In the genomic region with DNA sequence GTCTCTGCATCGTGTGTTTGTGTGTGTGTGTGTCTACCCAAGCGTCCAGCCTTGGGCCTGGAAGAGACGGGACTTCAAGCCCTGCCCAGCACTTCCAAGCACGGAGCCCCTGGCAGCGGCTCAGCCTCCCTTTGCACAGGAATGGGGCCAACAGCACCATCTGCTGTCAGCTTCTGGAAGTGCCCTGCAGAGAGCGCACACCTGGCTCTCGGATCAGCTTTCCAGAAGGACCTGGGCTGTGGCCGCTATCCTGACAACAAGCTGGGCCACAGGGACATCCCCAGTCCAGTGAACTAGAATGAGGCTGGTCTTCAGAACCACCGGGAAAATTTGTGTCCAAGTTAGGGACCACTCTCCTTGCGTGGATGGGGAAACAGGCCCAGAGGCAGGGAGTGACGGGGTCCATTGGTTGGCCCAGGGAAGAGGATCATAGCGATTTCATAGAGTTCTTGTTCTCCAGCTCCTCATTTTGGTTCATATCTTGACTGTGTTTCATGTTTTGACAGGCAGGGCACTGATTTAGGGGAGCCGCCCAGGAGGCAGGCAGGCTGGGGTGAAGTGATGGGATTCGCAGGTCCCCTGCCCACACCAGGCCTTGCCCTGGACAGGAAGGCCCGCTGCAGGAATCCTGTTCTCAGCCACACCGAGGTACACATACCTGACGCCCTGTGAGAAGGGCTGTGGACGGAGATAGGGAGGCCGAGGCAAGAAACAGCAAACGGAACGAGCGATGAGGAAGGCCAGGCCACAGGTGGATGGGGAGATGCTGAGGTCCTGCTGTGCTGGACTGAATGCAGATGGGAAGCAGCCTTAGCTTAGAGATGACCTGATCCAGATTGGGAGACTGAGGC, we compare ENCODE assay signal across 8 cellular contexts. TPM values are rescaled to one million over a fixed set of nuclear protein-coding genes. Genes with fewer than 3 reads are reported as not detected.
A peak's percentile ranks its signal among the peaks of the same experiment; 100 is the strongest.
DNase-seq lines count a peak whose midpoint lies in the region; ATAC-seq and TF ChIP-seq lines count a peak whose summit lies in the region.

No MANE protein-coding gene starts in this region.

- H3F3A ChIP-seq in OCI-LY1 (ENCODE audit: insufficient read depth, low read length) = no peaks in the 10 kb centered on the region

- no peaks in the 10 kb centered on the region for H3K79me2 ChIP-seq in OCI-LY1 (ENCODE audit: insufficient read depth, low read length)

- no peaks in the 10 kb centered on the region for H3K9me2 ChIP-seq in OCI-LY1 (ENCODE audit: low read depth, low read length)

- no peaks in the 10 kb centered on the region for H3K4me1 Mint-ChIP-seq in CD4-positive, alpha-beta T cell (ENCODE audit: low read depth)
- H3K4me1 Mint-ChIP-seq in natural killer cell treated with Interleukin-12 subunit alpha and Interleukin-12 subunit beta and Interleukin-15 and Interleukin-18, amount 100 ng/mL, for 72 hours (ENCODE audit: low read depth in 2 of 2) = peaks cover 27 to 36% of the 10 kb centered on the region in 2 donors

- DNase-seq in CD4-positive, alpha-beta T cell = peak; percentile 23 to 69 (median 50)
- peak; percentile 76 for DNase-seq in HPDE6-E6E7 (ENCODE audit: extremely low spot score)
- peak; percentile 71 for DNase-seq in activated T-cell treated with anti-CD3 and anti-CD28 coated beads, Interleukin-2, amount 50 U/mL, for 1 hour
- peak; percentile 50 for DNase-seq in fibroblast of gingiva (ENCODE audit: low read depth)
- DNase-seq in natural killer cell treated with Interleukin-12 subunit alpha and Interleukin-12 subunit beta and Interleukin-15 and Interleukin-18, amount 100 ng/mL, for 72 hours (ENCODE audit: low spot score) = peak; percentile 69
- peak; percentile 15 for DNase-seq in stimulated activated naive CD4-positive, alpha-beta T cell treated with Interleukin-2 at 50 U/mL for 16 hours (lab: John Stamatoyannopoulos, UW)

- no peak overlapping the region for H3K4me2 ChIP-seq in OCI-LY1 (ENCODE audit: low read length)

- TF ChIP-seq CTCF in CD4-positive, alpha-beta T cell (IDR thresholded peaks at IDR 0.05) = peak; percentile 66
- TF ChIP-seq CTCF in OCI-LY1 (IDR thresholded peaks at IDR 0.05; ENCODE audit: low read length) = peak; percentile 81

- intact Hi-C loops in CD4-positive, alpha-beta T cell (cut with DNase I, micrococcal nuclease) = loop anchor here (1.0 to 5.0 kb wide), 2 partner anchors 139 to 224 kb away; no protein-coding TSS in a partner anchor

- H3K4me3 ChIP-seq in OCI-LY1 (ENCODE audit: low read depth, low read length, poor library complexity, severe bottlenecking) = no peak overlapping the region

- no peak overlapping the region for H3K4me3 Mint-ChIP-seq in CD4-positive, alpha-beta T cell
- H3K4me3 Mint-ChIP-seq in natural killer cell treated with Interleukin-12 subunit alpha and Interleukin-12 subunit beta and Interleukin-15 and Interleukin-18, amount 100 ng/mL, for 72 hours = no peak overlapping the region

- POLR2A ChIA-PET in CD4-positive, alpha-beta T cell (lab: Charles Lee) = interaction anchor here (0.9 to 1.0 kb wide), 2 partner anchors 221 to 224 kb away, joined by 3 to 4 read pairs; no protein-coding TSS in a partner anchor

- no peaks in the 10 kb centered on the region for H3K4me1 ChIP-seq in OCI-LY1 (ENCODE audit: insufficient read depth, low read length, severe bottlenecking)

- H3K27me3 Mint-ChIP-seq in CD4-positive, alpha-beta T cell = peaks cover 65% of the 10 kb centered on the region
- peaks cover 24% of the 10 kb centered on the region in 2 donors for H3K27me3 Mint-ChIP-seq in natural killer cell treated with Interleukin-12 subunit alpha and Interleukin-12 subunit beta and Interleukin-15 and Interleukin-18, amount 100 ng/mL, for 72 hours

- peaks cover 37% of the 10 kb centered on the region for H3K27me3 ChIP-seq in CD4-positive, alpha-beta T cell (ENCODE audit: control insufficient read depth, insufficient read depth, low read length)
- no peaks in the 10 kb centered on the region for H3K27me3 ChIP-seq in OCI-LY1 (ENCODE audit: insufficient read depth, low read length)

- peak; percentile 43 for ATAC-seq in CD4-positive, alpha-beta T cell (ENCODE audit: poor library complexity)
- ATAC-seq in natural killer cell treated with Interleukin-12 subunit alpha and Interleukin-12 subunit beta and Interleukin-15 and Interleukin-18, amount 100 ng/mL, for 72 hours = peak in 1 of 2 donors; percentile 54
- no peak for ATAC-seq in HG02884 (IDR thresholded peaks at IDR 0.05; ENCODE audit: unreplicated experiment)

- CTCF ChIA-PET in CD4-positive, alpha-beta T cell (lab: Charles Lee) = interaction anchor here (2.4 kb wide), 1 partner anchor 224 kb away, joined by 5 read pairs; no protein-coding TSS in a partner anchor

- no peak overlapping the region for H3K27ac ChIP-seq in CD4-positive, alpha-beta T cell (ENCODE audit: low read depth, low read length)
- no peak overlapping the region for H3K27ac ChIP-seq in OCI-LY1 (ENCODE audit: low read depth, low read length, poor library complexity, severe bottlenecking)

- H3K36me3 Mint-ChIP-seq in CD4-positive, alpha-beta T cell (ENCODE audit: low read depth) = no peaks in the 10 kb centered on the region
- H3K36me3 Mint-ChIP-seq in natural killer cell treated with Interleukin-12 subunit alpha and Interleukin-12 subunit beta and Interleukin-15 and Interleukin-18, amount 100 ng/mL, for 72 hours = peaks cover 5% of the 10 kb centered on the region

- H3K9ac ChIP-seq in OCI-LY1 (ENCODE audit: low read length) = no peak overlapping the region

- no peaks in the 10 kb centered on the region for H4K20me1 ChIP-seq in OCI-LY1 (ENCODE audit: insufficient read depth, low read length)

- H3K9me3 Mint-ChIP-seq in CD4-positive, alpha-beta T cell = no peaks in the 10 kb centered on the region
- peaks cover 8% of the 10 kb centered on the region for H3K9me3 Mint-ChIP-seq in natural killer cell treated with Interleukin-12 subunit alpha and Interleukin-12 subunit beta and Interleukin-15 and Interleukin-18, amount 100 ng/mL, for 72 hours

- no peak overlapping the region for H3K27ac Mint-ChIP-seq in CD4-positive, alpha-beta T cell
- H3K27ac Mint-ChIP-seq in natural killer cell treated with Interleukin-12 subunit alpha and Interleukin-12 subunit beta and Interleukin-15 and Interleukin-18, amount 100 ng/mL, for 72 hours = no peak overlapping the region

- no peak overlapping the region for H2AFZ ChIP-seq in OCI-LY1 (ENCODE audit: low read length)

- no peaks in the 10 kb centered on the region for H3K36me3 ChIP-seq in OCI-LY1 (ENCODE audit: insufficient read depth, low read length)

- no peaks in the 10 kb centered on the region for H3K9me3 ChIP-seq in CD4-positive, alpha-beta T cell (ENCODE audit: control insufficient read depth, low read length)
- H3K9me3 ChIP-seq in OCI-LY1 (ENCODE audit: low read length) = no peaks in the 10 kb centered on the region

RNA-seq across cellular contexts. Expression of a gene that starts 38.4 kb away (rescaled TPM):
- total RNA-seq in CD4-positive, alpha-beta T cell = not detected
- total RNA-seq in natural killer cell treated with Interleukin-12 subunit alpha and Interleukin-12 subunit beta and Interleukin-15 and Interleukin-18, amount 100 ng/mL, for 72 hours = not detected

Comparison
In these comparisons a context has a peak if more than half of its experiments do, and no peak if none do; other contexts are left out.
1. DNase-seq: peak in every context shown above with its lines; median percentile 76 in HPDE6-E6E7; 71 in activated T-cell treated with anti-CD3 and anti-CD28 coated beads, Interleukin-2, amount 50 U/mL, for 1 hour; 69 in natural killer cell treated with Interleukin-12 subunit alpha and Interleukin-12 subunit beta and Interleukin-15 and Interleukin-18, amount 100 ng/mL, for 72 hours; 50 in fibroblast of gingiva; 50 in CD4-positive, alpha-beta T cell; 15 in stimulated activated naive CD4-positive, alpha-beta T cell treated with Interleukin-2 at 50 U/mL for 16 hours.